Comparison of ENCODE assay signal across 10 cellular contexts in the genomic region with DNA sequence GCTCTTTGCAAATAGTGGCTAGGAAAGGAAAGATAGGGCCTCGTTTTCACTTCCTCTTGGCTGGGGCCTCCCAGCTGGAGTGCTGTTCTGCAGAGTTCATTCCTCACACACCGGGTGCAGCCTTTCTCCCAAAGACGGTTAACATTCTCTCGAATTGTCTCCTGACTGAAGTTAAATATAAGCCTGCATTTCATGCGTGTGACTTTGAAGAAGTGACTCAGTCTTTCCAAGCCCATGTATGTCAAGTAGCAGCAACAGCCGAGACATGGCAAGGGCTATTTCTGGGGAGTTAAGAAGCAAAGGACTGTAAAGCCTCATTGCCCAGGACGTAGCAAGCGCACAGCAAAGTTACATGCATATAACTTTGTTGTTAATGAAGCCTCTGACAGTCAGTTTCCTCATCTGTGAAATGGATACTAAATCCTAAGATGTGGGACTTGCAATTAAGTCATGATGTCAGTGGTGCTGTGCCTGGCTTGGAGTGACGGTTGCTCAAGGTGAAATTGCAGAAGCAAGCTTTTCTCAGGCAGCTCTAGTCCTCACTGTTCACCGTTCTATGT.
A peak's percentile ranks its signal among the peaks of the same experiment; 100 is the strongest.
DNase-seq lines count a peak whose midpoint lies in the region; ATAC-seq, FAIRE-seq and TF ChIP-seq lines count a peak whose summit lies in the region.
"Had no signal": no experiment of that assay in that cellular context is flagged by ENCODE, and none has a peak within 500 bp of the region (broad histone marks: within the 10 kb centered on the region; RNA-seq: fewer than 3 reads in every experiment).

No MANE protein-coding gene starts in this region.

- no peaks in the 10 kb centered on the region for H3K4me1 Mint-ChIP-seq in nephron

- H3K27me3 ChIP-seq in SJSA1 (replicated peaks), result peaks cover 14% of the 10 kb centered on the region
- H3K27me3 ChIP-seq: right lobe of liver had no signal

- H3K4me3 ChIP-seq in SJSA1, result no peak overlapping the region
- H3K4me3 ChIP-seq: right lobe of liver had no signal

- ATAC-seq in GM19035 (IDR thresholded peaks at IDR 0.05; ENCODE audit: unreplicated experiment) (peak; percentile 85), HG02973 (IDR thresholded peaks at IDR 0.05; ENCODE audit: unreplicated experiment) (peak; percentile 88)

- H3K4me3 Mint-ChIP-seq in nephron, result no peak overlapping the region
- H3K4me3 Mint-ChIP-seq: brain had no signal

- peak overlapping the region in 2 of 3 experiments; percentile 22 to 65 for H3K27ac Mint-ChIP-seq in nephron

- H3K4me1 ChIP-seq in SJSA1 (replicated peaks), result peaks cover 25% of the 10 kb centered on the region
- H3K4me1 ChIP-seq: right lobe of liver had no signal

- DNase-seq in SJSA1 (ENCODE audit: low read depth in 1 of 2, low spot score in 2 of 2) (peak; percentile 68 to 78), NCI-H345 (lab: John Stamatoyannopoulos, UW) (no peak), RCC 7860 (ENCODE audit: low spot score) (no peak), activated gamma-delta T cell treated with Interleukin-2 at 50 U/mL for 16 hours (no peak)
- DNase-seq in activated CD8-positive, alpha-beta memory T cell treated with anti-CD3 and anti-CD28 coated beads, Interleukin-2, amount 50 U/mL, for 4 hours, result no peak
- DNase-seq: right lobe of liver had no signal

- no peak for TF ChIP-seq CTCF in nephron (IDR thresholded peaks at IDR 0.05; ENCODE audit: unreplicated experiment in 3 of 3)

- no peak for FAIRE-seq in RCC 7860 (lab: Jason Lieb, UNC)

- H3K36me3 Mint-ChIP-seq in nephron (ENCODE audit: low read depth), result no peaks in the 10 kb centered on the region
- H3K36me3 Mint-ChIP-seq: brain had no signal

- no peaks in the 10 kb centered on the region for H3K9me3 ChIP-seq in SJSA1 (replicated peaks)
- H3K9me3 ChIP-seq: right lobe of liver had no signal

- no peaks in the 10 kb centered on the region for H3K9me3 Mint-ChIP-seq in nephron

- H3K27ac ChIP-seq in SJSA1, result no peak overlapping the region
- H3K27ac ChIP-seq: right lobe of liver had no signal

- no peaks in the 10 kb centered on the region for H3K36me3 ChIP-seq in SJSA1
- H3K36me3 ChIP-seq: right lobe of liver had no signal

- H3K27me3 Mint-ChIP-seq in nephron (ENCODE audit: low read depth), result peaks cover 5% of the 10 kb centered on the region
- H3K27me3 Mint-ChIP-seq: brain had no signal

Comparison
In these comparisons a context has a peak if more than half of its experiments do, and no peak if none do; other contexts are left out.
1. DNase-seq: peak in SJSA1 (2 of 2); none in activated CD8-positive, alpha-beta memory T cell treated with anti-CD3 and anti-CD28 coated beads, Interleukin-2, amount 50 U/mL, for 4 hours (single experiment), NCI-H345 (single experiment), RCC 7860 (single experiment) and activated gamma-delta T cell treated with Interleukin-2 at 50 U/mL for 16 hours (single experiment).